Comparison of ENCODE assay signal across 8 cellular contexts in the genomic region with DNA sequence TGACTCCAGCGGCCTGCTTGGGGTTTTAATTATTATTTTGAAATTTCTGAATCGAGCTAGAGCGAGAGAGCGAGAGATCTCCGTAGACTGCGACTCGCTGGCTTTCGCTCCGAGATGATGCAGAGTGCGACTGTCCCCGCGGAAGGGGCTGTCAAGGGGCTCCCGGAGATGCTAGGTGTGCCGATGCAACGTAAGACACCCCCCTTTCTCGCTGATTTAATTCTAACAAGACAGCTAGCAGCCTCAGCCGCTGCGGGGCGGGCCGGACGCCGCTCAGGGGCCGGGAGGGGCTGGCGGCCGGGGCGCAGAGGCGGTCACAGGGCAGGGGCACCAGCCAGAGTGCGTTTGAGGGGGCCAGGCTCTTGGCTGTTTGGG. TPM values are rescaled to one million over a fixed set of nuclear protein-coding genes. Genes with fewer than 3 reads are reported as not detected.
DNase-seq lines count a peak whose midpoint lies in the region; TF ChIP-seq lines count a peak whose summit lies in the region.

No MANE protein-coding gene starts in this region.

- H3K4me3 Mint-ChIP-seq in dendritic cell treated with granulocyte-macrophage colony-stimulating factor and Interleukin-4, amounts not matched to agents 40 ng/mL and 50 ng/mL, for 4 days = peak overlapping the region; percentile 73
- peak overlapping the region; percentile 73 for H3K4me3 Mint-ChIP-seq in osteocyte (ENCODE audit: unreplicated experiment)

- H3K4me1 Mint-ChIP-seq in dendritic cell treated with granulocyte-macrophage colony-stimulating factor and Interleukin-4, amounts not matched to agents 40 ng/mL and 50 ng/mL, for 4 days (ENCODE audit: low read depth) = peaks cover 59% of the 10 kb centered on the region
- peaks cover 27% of the 10 kb centered on the region for H3K4me1 Mint-ChIP-seq in osteocyte (ENCODE audit: unreplicated experiment)

- no peaks in the 10 kb centered on the region for H3K9me3 Mint-ChIP-seq in dendritic cell treated with granulocyte-macrophage colony-stimulating factor and Interleukin-4, amounts not matched to agents 40 ng/mL and 50 ng/mL, for 4 days
- no peaks in the 10 kb centered on the region for H3K9me3 Mint-ChIP-seq in osteocyte (ENCODE audit: unreplicated experiment)

- peaks cover 87% of the 10 kb centered on the region for H3K27me3 Mint-ChIP-seq in dendritic cell treated with granulocyte-macrophage colony-stimulating factor and Interleukin-4, amounts not matched to agents 40 ng/mL and 50 ng/mL, for 4 days
- peaks cover 70% of the 10 kb centered on the region for H3K27me3 Mint-ChIP-seq in osteocyte (ENCODE audit: unreplicated experiment)

- H3K27me3 ChIP-seq in MG63 = peaks cover 91% of the 10 kb centered on the region

- no peaks in the 10 kb centered on the region for H3K36me3 ChIP-seq in MG63

- H3K9me3 ChIP-seq in MG63 = no peaks in the 10 kb centered on the region

- intact Hi-C loops in dendritic cell treated with granulocyte-macrophage colony-stimulating factor and Interleukin-4, amounts not matched to agents 40 ng/mL and 50 ng/mL, for 4 days (cut with micrococcal nuclease) = no loop called here

- TF ChIP-seq CTCF in osteocyte (IDR thresholded peaks at IDR 0.05) = no peak

- H3K36me3 Mint-ChIP-seq in dendritic cell treated with granulocyte-macrophage colony-stimulating factor and Interleukin-4, amounts not matched to agents 40 ng/mL and 50 ng/mL, for 4 days (ENCODE audit: low read depth) = no peaks in the 10 kb centered on the region
- no peaks in the 10 kb centered on the region for H3K36me3 Mint-ChIP-seq in osteocyte (ENCODE audit: unreplicated experiment)

- no peak for DNase-seq in MG63
- DNase-seq in osteocyte (ENCODE audit: extremely low spot score, unreplicated experiment) = no peak
- no peak for DNase-seq in EL
- DNase-seq in AG08395 (ENCODE audit: low spot score) = no peak
- DNase-seq in activated CD4-positive, alpha-beta T cell treated with anti-CD3 and anti-CD28 coated beads, Interleukin-2, amount 50 U/mL, for 4 hours = no peak
- DNase-seq in activated CD4-positive, CD25-positive, alpha-beta regulatory T cell treated with anti-CD3 and anti-CD28 coated beads, Interleukin-2, amount 50 U/mL, for 72 hours = no peak

- H3K4me3 ChIP-seq in GM08714 (ENCODE audit: low read length) (peak overlapping the region; percentile 73), MG63 (peak overlapping the region; percentile 55)

- no peak overlapping the region for H3K27ac Mint-ChIP-seq in dendritic cell treated with granulocyte-macrophage colony-stimulating factor and Interleukin-4, amounts not matched to agents 40 ng/mL and 50 ng/mL, for 4 days
- no peak overlapping the region for H3K27ac Mint-ChIP-seq in osteocyte (ENCODE audit: unreplicated experiment)

RNA-seq across cellular contexts. Expression of a gene that starts 0.3 kb away (rescaled TPM):
- 0.13 TPM in 1 of 2 replicates, not detected in the other for total RNA-seq in MG63 (2014; rRNA removed; shearing (Covaris generic); ENCODE audit: low replicate concordance)
- 0.70 and 0.78 TPM in 2 replicates for total RNA-seq in osteocyte
